8 cellular contexts compared by ENCODE assay signal in genomic region chr7:151876899-151877777, GRCh38. TPM values are rescaled to one million over a fixed set of nuclear protein-coding genes. Genes with fewer than 3 reads are reported as not detected.
DNase-seq lines count a peak whose midpoint lies in the region; ATAC-seq, FAIRE-seq and TF ChIP-seq lines count a peak whose summit lies in the region.

Gene PRKAG2, minus strand, starts transcription at chr7:151877115. Its CDS starts 495 bp downstream, at chr7:151876620.

- ATAC-seq in GM19035 (IDR thresholded peaks at IDR 0.05; ENCODE audit: unreplicated experiment), result peak; percentile 72
- ATAC-seq in HG03565 (IDR thresholded peaks at IDR 0.05; ENCODE audit: unreplicated experiment), result peak; percentile 53
- ATAC-seq in pancreas, result peak; percentile 39 to 66 (median 49)
- no peak for ATAC-seq in thoracic aorta (ENCODE audit: insufficient number of reproducible peaks, low FRiP score, low read depth)

- FAIRE-seq in pancreas (lab: Jason Lieb, UNC), result no peak

- DNase-seq in AG08395 (ENCODE audit: low spot score), result peak; percentile 40
- DNase-seq in RKO (ENCODE audit: low spot score), result peak; percentile 78
- peak; percentile 76 for DNase-seq in activated naive CD4-positive, alpha-beta T cell treated with Interleukin-2 at 50 U/mL for 16 hours
- DNase-seq in glomerular endothelial cell (ENCODE audit: extremely low read depth, low read depth, low spot score), result no peak
- peak; percentile 69 to 87 (median 72) for DNase-seq in pancreas
- DNase-seq in thoracic aorta (ENCODE audit: low spot score), result peak; percentile 41

- WGBS in pancreas, 2 donors, result 0 to 1% methylated on average over 68 to 95 of the region's 95 CpGs

- peaks cover 0 to 8% (median 7%) of the 10 kb centered on the region in 3 donors for H3K4me1 ChIP-seq in pancreas
- peaks cover 4 to 15% of the 10 kb centered on the region in 2 donors for H3K4me1 ChIP-seq in thoracic aorta (ENCODE audit: control insufficient read depth in 1 of 2, low read depth in 2 of 2)

- H3K27me3 ChIP-seq in pancreas (no peaks in the 10 kb centered on the region), thoracic aorta (replicated peaks; ENCODE audit: insufficient read depth) (no peaks in the 10 kb centered on the region)

- H3K4me3 ChIP-seq in pancreas (peak within 1 kb of the TSS; percentile 65 to 95 (median 70)), thoracic aorta (peak within 1 kb of the TSS; percentile 80)

- no peak for TF ChIP-seq CTCF in pancreas (IDR thresholded peaks at IDR 0.05)
- TF ChIP-seq CTCF in thoracic aorta (IDR thresholded peaks at IDR 0.05), result no peak

- no peaks in the 10 kb centered on the region for H3K9me3 ChIP-seq in pancreas
- no peaks in the 10 kb centered on the region for H3K9me3 ChIP-seq in thoracic aorta

- intact Hi-C loops in pancreas (cut with DNase I), result no loop called here

- no peaks in the 10 kb centered on the region for H3K36me3 ChIP-seq in pancreas
- H3K36me3 ChIP-seq in thoracic aorta, result no peaks in the 10 kb centered on the region

- H3K27ac ChIP-seq in pancreas, result peak within 1 kb of the TSS; percentile 81 to 98 (median 91)
- peak within 1 kb of the TSS; percentile 73 to 90 for H3K27ac ChIP-seq in thoracic aorta

RNA-seq across cellular contexts. Expression of gene PRKAG2, which starts in this region (rescaled TPM):
- total RNA-seq in glomerular endothelial cell, result 25.4 and 36.3 TPM in 2 replicates
- 10 to 100 TPM in 2 of 6 donors, 1 to 10 TPM in 4; 7.4 to 16.7 (median 9.2) TPM for total RNA-seq in pancreas
- 10 to 100 TPM in 1 of 2 donors, 1 to 10 TPM in 1; 8.6 to 13.1 TPM for polyA plus RNA-seq in pancreas
- 10 to 100 TPM; 38.3 to 78.5 TPM for total RNA-seq in thoracic aorta
